In the genomic region with DNA sequence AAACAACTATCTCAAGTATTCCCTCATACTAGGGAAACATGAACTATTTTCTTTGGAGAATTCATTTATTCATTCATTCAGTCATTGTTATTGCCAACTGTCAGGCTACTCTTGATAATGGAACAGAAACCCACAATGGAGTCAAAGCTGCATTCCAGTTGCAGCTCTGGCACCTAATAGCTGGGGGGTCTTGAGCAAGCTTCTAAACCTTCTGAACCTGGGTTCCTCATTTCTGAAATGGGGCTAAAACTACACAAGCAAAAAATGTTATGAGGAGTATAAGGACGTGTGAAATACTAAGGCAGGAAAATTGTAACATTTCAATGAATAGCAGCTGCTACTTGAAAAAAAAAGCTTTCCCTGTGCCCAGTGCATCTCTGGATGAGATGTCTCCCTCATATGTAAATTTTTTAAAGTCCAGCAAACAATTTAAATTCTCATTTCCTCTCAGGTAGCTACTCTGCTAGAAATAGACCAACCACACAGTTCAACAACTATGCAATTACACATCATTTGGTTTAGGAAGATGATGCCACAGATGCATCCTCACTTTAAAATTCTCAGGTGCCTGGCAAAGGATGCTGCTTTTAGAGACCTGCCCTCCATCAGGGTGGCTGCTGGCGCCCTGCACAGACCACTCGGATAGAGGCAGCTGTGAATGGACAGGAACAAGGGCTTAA, we compare ENCODE assay signal across 26 cellular contexts. TPM values are rescaled to one million over a fixed set of nuclear protein-coding genes. Genes with fewer than 3 reads are reported as not detected.
DNase-seq lines count a peak whose midpoint lies in the region; ATAC-seq and TF ChIP-seq lines count a peak whose summit lies in the region.
"Had no signal": no experiment of that assay in that cellular context is flagged by ENCODE, and none has a peak within 500 bp of the region (broad histone marks: within the 10 kb centered on the region; RNA-seq: fewer than 3 reads in every experiment).

No MANE protein-coding gene starts in this region.

- H3K4me1 ChIP-seq in DOHH2 (ENCODE audit: control insufficient read depth, low read length) (peaks cover 100% of the 10 kb centered on the region), OCI-LY3 (ENCODE audit: low read length) (peaks cover 89% of the 10 kb centered on the region), heart left ventricle (peaks cover 0 to 68% (median 36%) of the 10 kb centered on the region in 12 donors)

- peaks cover 8% of the 10 kb centered on the region; the same call in 1 of the 2 replicates for H3F3A ChIP-seq in DOHH2 (ENCODE audit: control insufficient read depth, insufficient read depth)

- H3K27ac ChIP-seq in DOHH2 (ENCODE audit: low read depth, low read length): peak overlapping the region; percentile 67
- H3K27ac ChIP-seq in OCI-LY3 (ENCODE audit: low read length): peak overlapping the region; percentile 63
- H3K27ac ChIP-seq in heart left ventricle: no peak overlapping the region
- H3K27ac ChIP-seq: A549, BLaER1, cardiac muscle cell, heart right ventricle, left lung, neural progenitor cell, sigmoid colon, testis had no signal

- TF ChIP-seq CTCF in DOHH2 (IDR thresholded peaks at IDR 0.05; ENCODE audit: low read depth, low read length, poor library complexity, severe bottlenecking): no peak
- no peak for TF ChIP-seq CTCF in OCI-LY3 (IDR thresholded peaks at IDR 0.05; ENCODE audit: low read depth, low read length)
- no peak for TF ChIP-seq CTCF in heart left ventricle (IDR thresholded peaks at IDR 0.05)

- no peaks in the 10 kb centered on the region for H3K9me2 ChIP-seq in DOHH2 (replicated peaks; ENCODE audit: control insufficient read depth, low read length)

- H3K4me2 ChIP-seq in DOHH2 (ENCODE audit: low read length): peak overlapping the region; percentile 90
- H3K4me2 ChIP-seq in OCI-LY3 (ENCODE audit: low read length): peak overlapping the region; percentile 66
- H3K4me2 ChIP-seq: A549, BLaER1, neural progenitor cell had no signal

- no peak for TF ChIP-seq POLR2A in heart left ventricle (IDR thresholded peaks at IDR 0.05)

- intact Hi-C loops in heart left ventricle (cut with DNase I): loop anchor here in 1 of 10 donors (5.0 kb wide), 1 partner anchor 33 kb away; no protein-coding TSS in a partner anchor

- H3K4me3 ChIP-seq in DOHH2 (ENCODE audit: low read length): peak overlapping the region; percentile 55
- H3K4me3 ChIP-seq in OCI-LY3 (ENCODE audit: low read length): peak overlapping the region; percentile 32
- no peak overlapping the region for H3K4me3 ChIP-seq in heart left ventricle
- H3K4me3 ChIP-seq: A549, BLaER1, cardiac muscle cell, heart right ventricle, K562, left lung, neural progenitor cell, sigmoid colon, testis had no signal

- no peak overlapping the region for H2AFZ ChIP-seq in OCI-LY3 (ENCODE audit: low read depth, low read length)
- H2AFZ ChIP-seq: neural progenitor cell had no signal

- H3K9ac ChIP-seq in OCI-LY3 (ENCODE audit: low read length): no peak overlapping the region
- H3K9ac ChIP-seq: BLaER1, neural progenitor cell had no signal

- no peaks in the 10 kb centered on the region for H3K9me3 ChIP-seq in DOHH2 (ENCODE audit: control insufficient read depth, insufficient read depth, low read length)
- no peaks in the 10 kb centered on the region for H3K9me3 ChIP-seq in OCI-LY3 (ENCODE audit: insufficient read depth, low read length)
- H3K9me3 ChIP-seq in heart left ventricle: no peaks in the 10 kb centered on the region
- H3K9me3 ChIP-seq: A549, Caco-2, heart right ventricle, left lung, sigmoid colon, testis had no signal

- 76 to 81% (median 79%) methylated on average over 3 of the region's 3 CpGs for WGBS in heart left ventricle, 4 donors

- H3K36me3 ChIP-seq in DOHH2 (ENCODE audit: control insufficient read depth, low read length): no peaks in the 10 kb centered on the region
- H3K36me3 ChIP-seq in OCI-LY3 (replicated peaks; ENCODE audit: low read depth, low read length): no peaks in the 10 kb centered on the region
- H3K36me3 ChIP-seq in heart left ventricle: no peaks in the 10 kb centered on the region
- H3K36me3 ChIP-seq: cardiac muscle cell, heart right ventricle, left lung, neural progenitor cell, sigmoid colon had no signal

- ATAC-seq in GM19351 (IDR thresholded peaks at IDR 0.05; ENCODE audit: unreplicated experiment) (peak; percentile 31), HG03442 (IDR thresholded peaks at IDR 0.05; ENCODE audit: unreplicated experiment) (peak; percentile 21), heart left ventricle (no peak)
- ATAC-seq: A549; heart right ventricle; K562; left lung; stimulated activated effector memory CD8-positive, alpha-beta T cell treated with anti-CD3 and anti-CD28 coated beads, Interleukin-12 subunit alpha, Interleukin-12 subunit beta, amount 100 ng/mL, for 72 hours; WTC11 had no signal

- peaks cover 93% of the 10 kb centered on the region for H3K79me2 ChIP-seq in DOHH2 (ENCODE audit: control insufficient read depth, low read length)
- H3K79me2 ChIP-seq in OCI-LY3 (ENCODE audit: low read length): peaks cover 96% of the 10 kb centered on the region

- peaks cover 10% of the 10 kb centered on the region; the same call in 1 of the 2 replicates for H4K20me1 ChIP-seq in DOHH2 (ENCODE audit: control insufficient read depth, insufficient read depth, low read depth, low read length)
- peaks cover 6% of the 10 kb centered on the region; the same call in 1 of the 2 replicates for H4K20me1 ChIP-seq in OCI-LY3 (ENCODE audit: insufficient read depth, low read length)

- no peak for DNase-seq in stimulated activated CD4-positive, alpha-beta T cell treated with anti-CD3 and anti-CD28 coated beads, Interleukin-12 subunit alpha, Interleukin-12 subunit beta, amount 100 ng/mL, for 4 hours
- no peak for DNase-seq in NCI-H2227 (lab: John Stamatoyannopoulos, UW; ENCODE audit: unreplicated experiment)
- DNase-seq in heart left ventricle: no peak
- DNase-seq in glomerular visceral epithelial cell (ENCODE audit: extremely low spot score): no peak
- DNase-seq: activated CD4-positive, alpha-beta memory T cell treated with anti-CD3 and anti-CD28 coated beads for 36 hours; activated T-cell treated with anti-CD3 and anti-CD28 coated beads for 4 hours; Caco-2; DND-41; HCEC 1CT; heart right ventricle; left lung; NCI-H1092 treated with DMSO at 0.1 percent for 48 hours; NCI-H2081; sigmoid colon; testis had no signal

- H3K27me3 ChIP-seq in DOHH2 (ENCODE audit: control insufficient read depth, low read length) (no peaks in the 10 kb centered on the region), OCI-LY3 (ENCODE audit: low read depth, low read length) (no peaks in the 10 kb centered on the region), heart left ventricle (no peaks in the 10 kb centered on the region)
- H3K27me3 ChIP-seq: BLaER1, cardiac muscle cell, heart right ventricle, left lung, neural progenitor cell, sigmoid colon, testis had no signal

RNA-seq across cellular contexts. Expression of a gene that starts 38.5 kb away (rescaled TPM):
- 10 to 100 TPM; 10.2 to 24.4 (median 17.5) TPM for total RNA-seq in heart left ventricle
- polyA plus RNA-seq in heart left ventricle: 10 to 100 TPM in 1 of 2 donors, 1 to 10 TPM in 1; 7.0 to 14.8 TPM

Comparison
In these comparisons a context has a peak if more than half of its experiments do, and no peak if none do; other contexts are left out.
1. H3K27ac ChIP-seq: peak in DOHH2 (single experiment) and OCI-LY3 (single experiment); none in heart left ventricle (0 of 12).
2. H3K4me3 ChIP-seq: peak in DOHH2 (single experiment) and OCI-LY3 (single experiment); none in heart left ventricle (0 of 12).
3. ATAC-seq: peak in GM19351 (single experiment) and HG03442 (single experiment); none in heart left ventricle (0 of 4).